In the genomic region with DNA sequence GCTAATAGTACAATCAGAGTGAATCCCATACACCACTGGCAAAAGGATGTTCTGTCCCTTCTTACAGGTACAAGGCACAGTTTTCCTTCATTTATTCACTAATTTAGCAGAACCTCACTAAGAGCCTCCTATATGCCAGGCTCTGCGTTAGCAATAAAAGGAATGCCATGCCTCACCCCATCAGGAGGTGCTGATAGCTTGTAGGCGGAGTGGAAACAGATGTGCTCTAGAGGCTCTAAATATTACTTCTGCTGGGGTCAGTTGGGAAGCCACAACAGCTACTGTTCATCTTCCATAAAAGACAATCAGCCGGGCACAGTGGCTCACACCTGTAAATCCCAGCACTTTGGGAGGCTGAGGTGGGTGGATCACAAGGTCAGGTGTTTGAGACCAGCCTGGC, we compare ENCODE assay signal across 23 cellular contexts. TPM values are rescaled to one million over a fixed set of nuclear protein-coding genes. Genes with fewer than 3 reads are reported as not detected.
A peak's percentile ranks its signal among the peaks of the same experiment; 100 is the strongest.
DNase-seq lines count a peak whose midpoint lies in the region; ATAC-seq and TF ChIP-seq lines count a peak whose summit lies in the region.
"Had no signal": no experiment of that assay in that cellular context is flagged by ENCODE, and none has a peak within 500 bp of the region (broad histone marks: within the 10 kb centered on the region; RNA-seq: fewer than 3 reads in every experiment).

No MANE protein-coding gene starts in this region.

- peaks cover 0 to 98% (median 45%) of the 10 kb centered on the region in 9 donors for H3K36me3 ChIP-seq in heart right ventricle

- no peak for DNase-seq in Right ventricle myocardium inferior (ENCODE audit: missing footprints)
- DNase-seq in cardiac septum (ENCODE audit: low spot score), result no peak
- DNase-seq in heart right ventricle, result no peak
- DNase-seq in left ventricle myocardium superior, result no peak
- no peak for DNase-seq in stimulated activated CD4-positive, alpha-beta T cell treated with anti-CD3 and anti-CD28 coated beads, Interleukin-2, amount 100 ng/mL, for 48 hours
- no peak for DNase-seq in T-helper 1 cell
- DNase-seq in SW480 (ENCODE audit: low spot score), result no peak
- DNase-seq: 8988T; ACHN; AML-193; BE2C; CD4-positive, alpha-beta T cell; CD8-positive, alpha-beta memory T cell; DMS 273 treated with DMSO at 0.1 percent for 48 hours; DMS79; EL; GDM1; H9 had no signal

- no peaks in the 10 kb centered on the region for H3K27me3 ChIP-seq in heart right ventricle
- H3K27me3 ChIP-seq: BE2C; BLaER1 treated with 17β-estradiol and CSF1 and Interleukin-3, amounts not matched to agents 10 nM and 100 nM had no signal

- intact Hi-C loops in Right ventricle myocardium inferior (cut with DNase I) (loop anchor here (5.0 kb wide), 1 partner anchor 35 kb away; no protein-coding TSS in a partner anchor), cardiac septum (cut with DNase I) (loop anchor here (1.0 to 5.0 kb wide), 2 partner anchors 11 to 35 kb away; no protein-coding TSS in a partner anchor), heart right ventricle (cut with DNase I) (loop anchor here in 3 of 10 donors (5.0 kb wide), 1 partner anchor 35 kb away; no protein-coding TSS in a partner anchor), left ventricle myocardium superior (cut with micrococcal nuclease) (no loop called here)

- H3K4me1 ChIP-seq in heart right ventricle, result peaks cover 0 to 44% (median 5%) of the 10 kb centered on the region in 9 donors
- H3K4me1 ChIP-seq: A549, BE2C had no signal

- no peak overlapping the region for H3K4me3 ChIP-seq in heart right ventricle
- H3K4me3 ChIP-seq: A549; BLaER1 treated with 17β-estradiol and CSF1 and Interleukin-3, amounts not matched to agents 10 nM and 100 nM; GM12878; GM23338 had no signal

- ATAC-seq in Right ventricle myocardium inferior (peak; percentile 45), heart right ventricle (peak; percentile 28 to 67 (median 60)), left ventricle myocardium superior (peak; percentile 57)
- ATAC-seq: A549, GM12878, GM23338, HCT116 had no signal

- H3K27ac ChIP-seq in heart right ventricle, result peak overlapping the region; percentile 45 to 95 (median 78)
- H3K27ac ChIP-seq: A549; BLaER1 treated with 17β-estradiol and CSF1 and Interleukin-3, amounts not matched to agents 10 nM and 100 nM had no signal

- 51 to 80% methylated on average over 3 of the region's 3 CpGs for WGBS in heart right ventricle, 2 donors

- no peaks in the 10 kb centered on the region for H3K9me3 ChIP-seq in heart right ventricle
- H3K9me3 ChIP-seq: A549, BE2C had no signal

- no peak for TF ChIP-seq CTCF in heart right ventricle (IDR thresholded peaks at IDR 0.05)

RNA-seq across cellular contexts. Expression of a gene that starts 24.4 kb away (rescaled TPM):
- total RNA-seq in Right ventricle myocardium inferior (49.3 TPM), cardiac septum (46.9 TPM), heart right ventricle (10 to 100 TPM; 48.8 to 61.7 (median 52.5) TPM), left ventricle myocardium superior (38.8 TPM)
- polyA plus RNA-seq in heart right ventricle, result 10 to 100 TPM; 26.0 to 29.5 TPM

RNA-seq across cellular contexts. Expression of a gene that starts 24.8 kb away (rescaled TPM):
- 19.8 TPM for total RNA-seq in Right ventricle myocardium inferior
- 22.1 TPM for total RNA-seq in cardiac septum
- total RNA-seq in heart right ventricle, result 10 to 100 TPM; 21.0 to 36.3 (median 28.3) TPM
- polyA plus RNA-seq in heart right ventricle, result 10 to 100 TPM in 1 of 2 donors, 1 to 10 TPM in 1; 6.1 to 13.6 TPM
- total RNA-seq in left ventricle myocardium superior, result 19.1 TPM
